14 cellular contexts compared by ENCODE assay signal in the genomic region with DNA sequence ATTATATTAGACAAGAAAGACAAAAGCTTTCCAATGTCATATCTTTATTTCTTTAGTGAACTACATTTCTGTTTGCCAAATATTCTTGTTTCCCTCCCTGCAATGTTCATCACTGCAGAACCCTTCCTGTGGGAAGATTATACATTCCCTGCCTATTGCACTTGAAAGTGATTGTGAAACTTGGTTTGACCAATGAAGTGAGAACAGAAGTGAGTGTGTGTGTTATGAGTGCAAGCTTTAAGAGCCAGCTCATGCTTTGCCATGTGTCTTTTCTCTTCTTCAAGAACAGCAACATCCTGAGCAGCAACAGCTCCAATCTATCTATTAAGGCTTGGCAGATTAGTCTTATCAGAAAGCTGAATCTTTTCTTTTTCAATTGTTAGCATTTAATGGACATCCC. TPM values are rescaled to one million over a fixed set of nuclear protein-coding genes. Genes with fewer than 3 reads are reported as not detected.
DNase-seq lines count a peak whose midpoint lies in the region; ATAC-seq and TF ChIP-seq lines count a peak whose summit lies in the region.
"Had no signal": no experiment of that assay in that cellular context is flagged by ENCODE, and none has a peak within 500 bp of the region (broad histone marks: within the 10 kb centered on the region; RNA-seq: fewer than 3 reads in every experiment).

No MANE protein-coding gene starts in this region.

- no peaks in the 10 kb centered on the region for H3K4me1 ChIP-seq in neural progenitor cell
- no peaks in the 10 kb centered on the region for H3K4me1 ChIP-seq in heart right ventricle
- H3K4me1 ChIP-seq: tibial nerve had no signal

- intact Hi-C loops in heart right ventricle (cut with DNase I) = no loop called here

- H3K36me3 ChIP-seq in neural progenitor cell (no peaks in the 10 kb centered on the region), heart right ventricle (no peaks in the 10 kb centered on the region)
- H3K36me3 ChIP-seq: tibial nerve had no signal

- ATAC-seq in GM21360 (IDR thresholded peaks at IDR 0.05; ENCODE audit: unreplicated experiment) (peak; percentile 55), HG03139 (IDR thresholded peaks at IDR 0.05; ENCODE audit: unreplicated experiment) (peak; percentile 51), GM21737 (IDR thresholded peaks at IDR 0.05; ENCODE audit: unreplicated experiment) (no peak), heart right ventricle (no peak)

- no peaks in the 10 kb centered on the region for H3K27me3 ChIP-seq in neural progenitor cell
- no peaks in the 10 kb centered on the region for H3K27me3 ChIP-seq in heart right ventricle
- H3K27me3 ChIP-seq: tibial nerve had no signal

- no peak overlapping the region for H3K9ac ChIP-seq in neural progenitor cell

- no peak overlapping the region for H3K4me3 Mint-ChIP-seq in neural progenitor cell

- no peak overlapping the region for H3K27ac ChIP-seq in epithelial cell of prostate
- H3K27ac ChIP-seq in neural progenitor cell = no peak overlapping the region
- H3K27ac ChIP-seq in heart right ventricle = no peak overlapping the region
- H3K27ac ChIP-seq: C4-2B, tibial nerve had no signal

- H3K9me3 ChIP-seq in neural progenitor cell (ENCODE audit: low read depth) = no peaks in the 10 kb centered on the region
- no peaks in the 10 kb centered on the region for H3K9me3 ChIP-seq in heart right ventricle
- H3K9me3 ChIP-seq: tibial nerve had no signal

- no peaks in the 10 kb centered on the region for H3K27me3 Mint-ChIP-seq in neural progenitor cell (ENCODE audit: insufficient read depth, low read depth)

- no peaks in the 10 kb centered on the region for H3F3A ChIP-seq in neural progenitor cell (ENCODE audit: low read depth)

- peaks cover 2% of the 10 kb centered on the region for H3K4me1 Mint-ChIP-seq in neural progenitor cell

- no peak overlapping the region for H3K27ac Mint-ChIP-seq in neural progenitor cell

- H3K36me3 Mint-ChIP-seq in neural progenitor cell = no peaks in the 10 kb centered on the region

- no peaks in the 10 kb centered on the region for H3K79me2 ChIP-seq in neural progenitor cell (ENCODE audit: low read depth)

- H3K4me3 ChIP-seq in neural progenitor cell = no peak overlapping the region
- H3K4me3 ChIP-seq in heart right ventricle = no peak overlapping the region
- H3K4me3 ChIP-seq: tibial nerve had no signal

- no peak overlapping the region for H3K4me2 ChIP-seq in neural progenitor cell

- H2AFZ ChIP-seq in neural progenitor cell (replicated peaks) = no peak overlapping the region

- TF ChIP-seq CTCF in neural progenitor cell (IDR thresholded peaks at IDR 0.05) (no peak), heart right ventricle (IDR thresholded peaks at IDR 0.05) (no peak)

- no peaks in the 10 kb centered on the region for H4K20me1 ChIP-seq in neural progenitor cell (ENCODE audit: low read depth)

- no peaks in the 10 kb centered on the region for H3K9me3 Mint-ChIP-seq in neural progenitor cell

- DNase-seq in EL (peak; percentile 1), epithelial cell of prostate (ENCODE audit: low read depth, low spot score) (peak; percentile 8), neural progenitor cell (ENCODE audit: low spot score) (no peak), NCI-H526 (lab: John Stamatoyannopoulos, UW) (no peak), heart right ventricle (no peak)
- DNase-seq: activated gamma-delta T cell; effector CD8-positive, alpha-beta T cell; NCI-H1105; T1000 had no signal

RNA-seq across cellular contexts. Expression of a gene that starts 42.0 kb away (rescaled TPM):
- total RNA-seq in neural progenitor cell (ENCODE audit: low replicate concordance) (343 and 379 TPM in 2 replicates), heart right ventricle (10 to 100 TPM; 41.9 to 59.1 (median 54.9) TPM)
- polyA plus RNA-seq in heart right ventricle = 10 to 100 TPM; 26.3 to 58.2 TPM

Comparison
In these comparisons a context has a peak if more than half of its experiments do, and no peak if none do; other contexts are left out.
1. DNase-seq: peak in EL (single experiment) and epithelial cell of prostate (single experiment); none in neural progenitor cell (single experiment), NCI-H526 (0 of 2) and heart right ventricle (0 of 2).
2. ATAC-seq: peak in GM21360 (single experiment) and HG03139 (single experiment); none in GM21737 (single experiment) and heart right ventricle (0 of 8).